In the genomic region with DNA sequence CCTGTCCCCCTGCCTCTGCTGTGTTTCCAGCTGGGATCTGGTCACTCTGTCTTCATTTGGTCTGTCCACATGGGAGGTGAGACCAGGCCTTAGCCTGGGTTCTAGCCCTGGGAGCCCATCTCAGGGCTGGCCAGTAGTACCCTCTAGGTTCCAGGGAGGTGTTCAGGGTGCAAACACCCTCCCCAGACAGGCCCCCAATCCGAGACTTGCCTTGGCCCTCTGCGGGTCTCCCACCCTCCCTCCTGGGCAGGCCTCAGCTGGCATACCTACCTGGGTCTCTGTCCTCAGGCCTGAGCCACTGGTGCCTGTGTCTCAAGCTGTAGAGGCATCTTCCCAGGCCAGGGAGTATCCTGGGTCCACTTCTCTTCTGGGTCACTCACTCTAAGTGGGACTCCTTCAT, we compare ENCODE assay signal across 11 cellular contexts. TPM values are rescaled to one million over a fixed set of nuclear protein-coding genes. Genes with fewer than 3 reads are reported as not detected.
DNase-seq lines count a peak whose midpoint lies in the region; ATAC-seq and TF ChIP-seq lines count a peak whose summit lies in the region.
"Had no signal": no experiment of that assay in that cellular context is flagged by ENCODE, and none has a peak within 500 bp of the region (broad histone marks: within the 10 kb centered on the region; RNA-seq: fewer than 3 reads in every experiment).

No MANE protein-coding gene starts in this region.

- peak overlapping the region; percentile 14 for H4K91ac ChIP-seq in mesenchymal stem cell (ENCODE audit: low read length)

- H3K9me3 Mint-ChIP-seq in activated naive CD8-positive, alpha-beta T cell treated with anti-CD3 and anti-CD28 coated beads for 36 hours, result no peaks in the 10 kb centered on the region

- H3K36me3 Mint-ChIP-seq in activated naive CD8-positive, alpha-beta T cell treated with anti-CD3 and anti-CD28 coated beads for 36 hours, result no peaks in the 10 kb centered on the region

- peaks cover 8% of the 10 kb centered on the region for H3K4me1 Mint-ChIP-seq in activated naive CD8-positive, alpha-beta T cell treated with anti-CD3 and anti-CD28 coated beads for 36 hours

- peak overlapping the region; percentile 74 for H3K4me3 Mint-ChIP-seq in activated naive CD8-positive, alpha-beta T cell treated with anti-CD3 and anti-CD28 coated beads for 36 hours

- ATAC-seq in heart right ventricle (peak in 1 of 8 donors; percentile 1), upper lobe of left lung (ENCODE audit: low FRiP score in 2 of 2) (peak in 1 of 2 donors; percentile 0)

- no peak for TF ChIP-seq CTCF in heart right ventricle (IDR thresholded peaks at IDR 0.05)
- TF ChIP-seq CTCF in upper lobe of left lung (IDR thresholded peaks at IDR 0.05), result no peak

- H3K9me3 ChIP-seq in heart right ventricle (no peaks in the 10 kb centered on the region), mesenchymal stem cell (ENCODE audit: control insufficient read depth, low read length) (no peaks in the 10 kb centered on the region), upper lobe of left lung (no peaks in the 10 kb centered on the region)

- H3K27ac ChIP-seq in heart right ventricle, result peak overlapping the region in 9 of 10 donors; percentile 51 to 86 (median 85)
- H3K27ac ChIP-seq in mesenchymal stem cell (ENCODE audit: low read length, poor library complexity, severe bottlenecking), result no peak overlapping the region
- H3K27ac ChIP-seq in upper lobe of left lung, result peak overlapping the region in 3 of 4 donors; percentile 23 to 82 (median 71)
- H3K27ac ChIP-seq: cardiac muscle cell had no signal

- H3K4me1 ChIP-seq in heart right ventricle (peaks cover 7 to 47% (median 16%) of the 10 kb centered on the region in 9 donors), mesenchymal stem cell (ENCODE audit: control insufficient read depth, insufficient read depth, low read depth, low read length) (peaks cover 16% of the 10 kb centered on the region), upper lobe of left lung (peaks cover 14 to 36% (median 20%) of the 10 kb centered on the region in 4 donors)

- peak overlapping the region in 1 of 2 experiments; percentile 27 for H3K18ac ChIP-seq in mesenchymal stem cell (ENCODE audit: low read depth in 1 of 2, low read length in 2 of 2)

- no peaks in the 10 kb centered on the region for H3K36me3 ChIP-seq in heart right ventricle
- no peaks in the 10 kb centered on the region for H3K36me3 ChIP-seq in mesenchymal stem cell (ENCODE audit: control insufficient read depth in 1 of 2, insufficient read depth in 2 of 2, low read depth in 1 of 2, low read length in 2 of 2)
- H3K36me3 ChIP-seq in upper lobe of left lung, result no peaks in the 10 kb centered on the region
- H3K36me3 ChIP-seq: cardiac muscle cell had no signal

- TF ChIP-seq POLR2A in upper lobe of left lung (IDR thresholded peaks at IDR 0.05), result no peak

- no peak overlapping the region for H2BK5ac ChIP-seq in mesenchymal stem cell (ENCODE audit: low read depth, low read length, poor library complexity, severe bottlenecking)

- intact Hi-C loops in heart right ventricle (cut with DNase I), result no loop called here
- intact Hi-C loops in cardiac septum (cut with DNase I), result no loop called here

- WGBS in heart right ventricle, 2 donors, result 83 to 89% methylated on average over 2 of the region's 2 CpGs
- WGBS in mesenchymal stem cell, result 93% methylated on average over 2 of the region's 2 CpGs
- WGBS in upper lobe of left lung, 2 donors, result 89 to 100% methylated on average over 2 of the region's 2 CpGs

- H3K9ac ChIP-seq in mesenchymal stem cell (ENCODE audit: low read length), result no peak overlapping the region

- H3K23ac ChIP-seq in mesenchymal stem cell (ENCODE audit: low read length in 2 of 2), result no peak overlapping the region

- peak overlapping the region; percentile 17 to 20 for H2BK12ac ChIP-seq in mesenchymal stem cell (ENCODE audit: low read length in 2 of 2)

- H3K4ac ChIP-seq in mesenchymal stem cell (ENCODE audit: low read depth in 1 of 2, low read length in 2 of 2), result no peak overlapping the region

- no peak overlapping the region for H2AFZ ChIP-seq in mesenchymal stem cell (ENCODE audit: low read depth, low read length)

- peak overlapping the region; percentile 85 for H4K8ac ChIP-seq in mesenchymal stem cell (ENCODE audit: low read length)

- H3K27ac Mint-ChIP-seq in activated naive CD8-positive, alpha-beta T cell treated with anti-CD3 and anti-CD28 coated beads for 36 hours, result peak overlapping the region; percentile 46

- H3K4me2 ChIP-seq in mesenchymal stem cell (ENCODE audit: low read length, poor library complexity, severe bottlenecking), result no peak overlapping the region

- no peak overlapping the region for H2AK5ac ChIP-seq in mesenchymal stem cell (ENCODE audit: low read length, severe bottlenecking)

- peak overlapping the region in 6 of 10 donors; percentile 44 to 58 (median 52) for H3K4me3 ChIP-seq in heart right ventricle
- H3K4me3 ChIP-seq in mesenchymal stem cell (ENCODE audit: insufficient read depth in 1 of 2, low read depth in 1 of 2, low read length in 2 of 2), result no peak overlapping the region
- peak overlapping the region in 3 of 4 donors; percentile 47 to 59 (median 56) for H3K4me3 ChIP-seq in upper lobe of left lung
- H3K4me3 ChIP-seq: lung had no signal

- peak overlapping the region; percentile 12 for H2BK15ac ChIP-seq in mesenchymal stem cell (ENCODE audit: low read depth, poor library complexity, severe bottlenecking)

- H3K14ac ChIP-seq in mesenchymal stem cell (ENCODE audit: low read length in 2 of 2), result no peak overlapping the region

- TF ChIP-seq EP300 in upper lobe of left lung (IDR thresholded peaks at IDR 0.05), result no peak

- DNase-seq in heart right ventricle (no peak), cardiac septum (ENCODE audit: low spot score) (no peak), mesenchymal stem cell (no peak), upper lobe of left lung (peak in 1 of 2 donors; percentile 12), NCI-H748 (lab: John Stamatoyannopoulos, UW; ENCODE audit: unreplicated experiment) (no peak), OCI-M1 (lab: John Stamatoyannopoulos, UW) (no peak)
- no peak for DNase-seq in activated naive CD8-positive, alpha-beta T cell treated with anti-CD3 and anti-CD28 coated beads for 36 hours
- no peak for DNase-seq in stimulated activated CD4-positive, alpha-beta T cell treated with anti-CD3 and anti-CD28 coated beads, Interleukin-1b, Interleukin-23, amount 100 ng/mL, for 48 hours

- H2BK120ac ChIP-seq in mesenchymal stem cell (ENCODE audit: low read depth, low read length), result no peak overlapping the region

- H3K79me1 ChIP-seq in mesenchymal stem cell (replicated peaks; ENCODE audit: low read length, poor library complexity, severe bottlenecking), result no peaks in the 10 kb centered on the region

- H3K27me3 ChIP-seq in heart right ventricle (peaks cover 0 to 15% (median 9%) of the 10 kb centered on the region in 7 donors), mesenchymal stem cell (ENCODE audit: control insufficient read depth in 1 of 2, insufficient read depth in 1 of 2, low read length in 2 of 2) (peaks cover 0 to 10% of the 10 kb centered on the region in 2 experiments), upper lobe of left lung (peaks cover 0 to 10% (median 0%) of the 10 kb centered on the region in 4 donors)

- peaks cover 4% of the 10 kb centered on the region for H3K27me3 Mint-ChIP-seq in activated naive CD8-positive, alpha-beta T cell treated with anti-CD3 and anti-CD28 coated beads for 36 hours

RNA-seq across cellular contexts. Expression of a gene that starts 0.9 kb away (rescaled TPM):
- total RNA-seq in heart right ventricle, result 1 to 10 TPM in 1 of 10 donors, under 1 TPM in 8, not detected in 1; 0.06 to 1.1 (median 0.11) TPM
- under 1 TPM; 0.15 to 0.23 TPM for polyA plus RNA-seq in heart right ventricle
- 0.11 TPM for total RNA-seq in cardiac septum
- total RNA-seq in activated naive CD8-positive, alpha-beta T cell treated with anti-CD3 and anti-CD28 coated beads for 36 hours, result 10 to 100 TPM; 15.2 to 15.4 TPM
- polyA plus RNA-seq in mesenchymal stem cell (2013, experiment 1 of 2), result 1.3 TPM
- polyA plus RNA-seq in mesenchymal stem cell (2013, experiment 2 of 2), result 1.2 TPM
- total RNA-seq in upper lobe of left lung, result 1 to 10 TPM in 4 of 6 donors, under 1 TPM in 2; 0.69 to 6.8 (median 1.4) TPM

RNA-seq across cellular contexts. Expression of a gene that starts 6.0 kb away (rescaled TPM):
- total RNA-seq in heart right ventricle, result 10 to 100 TPM in 4 of 10 donors, 1 to 10 TPM in 6; 6.0 to 16.5 (median 8.5) TPM
- polyA plus RNA-seq in heart right ventricle, result 10 to 100 TPM in 1 of 2 donors, 1 to 10 TPM in 1; 3.4 to 24.3 TPM
- total RNA-seq in cardiac septum, result 6.5 TPM
- total RNA-seq in activated naive CD8-positive, alpha-beta T cell treated with anti-CD3 and anti-CD28 coated beads for 36 hours, result 10 to 100 TPM; 22.9 to 23.5 TPM
- 27.8 TPM for polyA plus RNA-seq in mesenchymal stem cell (2013, experiment 1 of 2)
- 27.0 TPM for polyA plus RNA-seq in mesenchymal stem cell (2013, experiment 2 of 2)
- total RNA-seq in upper lobe of left lung, result 10 to 100 TPM; 10.5 to 69.1 (median 34.0) TPM

RNA-seq across cellular contexts. Expression of a gene that starts 15.5 kb away (rescaled TPM):
- total RNA-seq in heart right ventricle (10 to 100 TPM; 16.9 to 27.7 (median 20.9) TPM), cardiac septum (27.2 TPM), upper lobe of left lung (10 to 100 TPM; 38.0 to 97.4 (median 54.1) TPM)
- 10 to 100 TPM; 25.5 to 71.4 TPM for polyA plus RNA-seq in heart right ventricle
- total RNA-seq in activated naive CD8-positive, alpha-beta T cell treated with anti-CD3 and anti-CD28 coated beads for 36 hours, result 10 to 100 TPM; 24.7 to 25.1 TPM
- polyA plus RNA-seq in mesenchymal stem cell (2013, experiment 1 of 2), result 67.1 TPM
- polyA plus RNA-seq in mesenchymal stem cell (2013, experiment 2 of 2), result 66.3 TPM

RNA-seq across cellular contexts. Expression of a gene that starts 17.4 kb away (rescaled TPM):
- total RNA-seq in heart right ventricle (1 to 10 TPM in 8 of 10 donors, under 1 TPM in 2; 0.32 to 2.5 (median 1.6) TPM), cardiac septum (0.92 TPM), upper lobe of left lung (under 1 TPM in 4 of 6 donors, not detected in 2; 0.34 to 0.98 (median 0.55) TPM)
- polyA plus RNA-seq in heart right ventricle, result 1 to 10 TPM in 1 of 2 donors, under 1 TPM in 1; 0.96 to 3.3 TPM
- not detected for total RNA-seq in activated naive CD8-positive, alpha-beta T cell treated with anti-CD3 and anti-CD28 coated beads for 36 hours
- polyA plus RNA-seq in mesenchymal stem cell (2013, experiment 1 of 2), result not detected
- polyA plus RNA-seq in mesenchymal stem cell (2013, experiment 2 of 2), result not detected
- total RNA-seq: cardiac muscle cell, HT1080 had no signal
- polyA plus RNA-seq: cardiac muscle cell had no signal

RNA-seq across cellular contexts. Expression of a gene that starts 25.3 kb away (rescaled TPM):
- total RNA-seq in heart right ventricle (10 to 100 TPM; 29.1 to 74.3 (median 52.6) TPM), cardiac septum (96.4 TPM), upper lobe of left lung (100 to 1,000 TPM in 2 of 6 donors, 10 to 100 TPM in 4; 26.7 to 199 (median 73.2) TPM)
- 100 to 1,000 TPM in 1 of 2 donors, 10 to 100 TPM in 1; 74.2 to 153 TPM for polyA plus RNA-seq in heart right ventricle
- 10 to 100 TPM; 13.2 to 13.5 TPM for total RNA-seq in activated naive CD8-positive, alpha-beta T cell treated with anti-CD3 and anti-CD28 coated beads for 36 hours
- 27.3 TPM for polyA plus RNA-seq in mesenchymal stem cell (2013, experiment 1 of 2)
- polyA plus RNA-seq in mesenchymal stem cell (2013, experiment 2 of 2), result 25.4 TPM

Comparison
In these comparisons a context has a peak if more than half of its experiments do, and no peak if none do; other contexts are left out.
1. H3K4me3 ChIP-seq: peak in heart right ventricle (6 of 10) and upper lobe of left lung (3 of 4); none in mesenchymal stem cell (0 of 2).